In genomic region chr7:30740417-30741181, GRCh38 we compare ENCODE assay signal across 8 cellular contexts. TPM values are rescaled to one million over a fixed set of nuclear protein-coding genes. Genes with fewer than 3 reads are reported as not detected.
DNase-seq lines count a peak whose midpoint lies in the region; ATAC-seq and TF ChIP-seq lines count a peak whose summit lies in the region.

No MANE protein-coding gene starts in this region.

- no peaks in the 10 kb centered on the region for H3K27me3 ChIP-seq in lower lobe of right lung (ENCODE audit: low read depth)

- H3K9me3 ChIP-seq in lower lobe of right lung: no peaks in the 10 kb centered on the region

- peaks cover 3% of the 10 kb centered on the region for H3K4me1 ChIP-seq in lower lobe of right lung

- peak; percentile 48 for ATAC-seq in HG02981 (IDR thresholded peaks at IDR 0.05; ENCODE audit: unreplicated experiment)
- ATAC-seq in lower lobe of right lung: peak; percentile 82 to 87
- ATAC-seq in HG02571 (IDR thresholded peaks at IDR 0.05; ENCODE audit: unreplicated experiment): no peak

- no peaks in the 10 kb centered on the region for H3K36me3 ChIP-seq in lower lobe of right lung

- DNase-seq in GM10266 (ENCODE audit: extremely low spot score) (peak; percentile 81), NCI-H460 (ENCODE audit: extremely low read depth, low read depth) (peak; percentile 63), coronary artery (ENCODE audit: low spot score) (no peak), lower lobe of right lung (peak; percentile 77)
- DNase-seq in activated CD4-positive, alpha-beta T cell treated with anti-CD3 and anti-CD28 coated beads, Interleukin-2, amount 50 U/mL, for 4 hours: peak; percentile 65 to 70
- peak; percentile 45 for DNase-seq in stimulated activated CD8-positive, alpha-beta memory T cell treated with anti-CD3 and anti-CD28 coated beads, Interleukin-12 subunit alpha, Interleukin-12 subunit beta, amount 100 ng/mL, for 4 hours (ENCODE audit: low read depth)

- H3K27ac ChIP-seq in coronary artery (no peak overlapping the region), lower lobe of right lung (no peak overlapping the region)

- intact Hi-C loops in lower lobe of right lung (cut with DNase I): no loop called here

- H3K4me3 ChIP-seq in coronary artery (no peak overlapping the region), lower lobe of right lung (no peak overlapping the region)

- peak; percentile 99 for TF ChIP-seq CTCF in GM10266 (IDR thresholded peaks at IDR 0.05; ENCODE audit: control insufficient read depth, insufficient read depth, low read depth, missing control alignments)
- peak; percentile 97 for TF ChIP-seq CTCF in coronary artery (IDR thresholded peaks at IDR 0.05)
- TF ChIP-seq CTCF in lower lobe of right lung (IDR thresholded peaks at IDR 0.05): peak; percentile 100

RNA-seq across cellular contexts. Expression of gene INMT, which starts 11.3 kb away (rescaled TPM):
- not detected in 2 replicates for total RNA-seq in NCI-H460 (2014; rRNA removed; shearing (Covaris generic))
- polyA plus RNA-seq in NCI-H460 (2014; cell fraction: nucleus; rRNA removed): 0.40 TPM in 1 of 2 replicates, not detected in the other
- 249 TPM for total RNA-seq in lower lobe of right lung

RNA-seq across cellular contexts. Expression of gene MINDY4, which starts 30.6 kb away (rescaled TPM):
- 3.6 and 4.0 TPM in 2 replicates for total RNA-seq in NCI-H460 (2014; rRNA removed; shearing (Covaris generic))
- 2.9 and 6.4 TPM in 2 replicates for polyA plus RNA-seq in NCI-H460 (2014; cell fraction: nucleus; rRNA removed)
- total RNA-seq in lower lobe of right lung: 13.8 TPM

RNA-seq across cellular contexts. Expression of gene CRHR2, which starts 58.3 kb away (rescaled TPM):
- total RNA-seq in NCI-H460 (2014; rRNA removed; shearing (Covaris generic)): not detected in 2 replicates
- not detected in 2 replicates for polyA plus RNA-seq in NCI-H460 (2014; cell fraction: nucleus; rRNA removed)
- total RNA-seq in lower lobe of right lung: not detected

Comparison
In these comparisons a context has a peak if more than half of its experiments do, and no peak if none do; other contexts are left out.
1. RNA of gene INMT, which starts 11.3 kb away (total RNA-seq): 249 TPM in lower lobe of right lung (single experiment); not detected in NCI-H460; every median in the first group is over 100 times any median in the second.
2. Peak in every context shown above with its lines, with median percentiles within 50 percentile points of each other: CTCF ChIP-seq.